1 cellular context compared by ENCODE assay signal in genomic region chr1:202189012-202189790, GRCh38.
TF ChIP-seq lines count a peak whose summit lies in the region.

No MANE protein-coding gene starts in this region.

TF ChIP-seq in HepG2, 621 proteins besides CTCF, POLR2A, EP300 and RAD21 (continued from another document and continues in another):
- TF ChIP-seq AFF4 (CRISPR knock-in tag; IDR thresholded peaks at IDR 0.05) = no peak
- no peak for TF ChIP-seq RFXAP (CRISPR knock-in tag; IDR thresholded peaks at IDR 0.05; ENCODE audit: borderline replicate concordance)
- TF ChIP-seq SMYD3 (CRISPR knock-in tag; IDR thresholded peaks at IDR 0.05) = no peak
- TF ChIP-seq FOXK2 (IDR thresholded peaks at IDR 0.05) = no peak
- no peak for TF ChIP-seq ISX (CRISPR knock-in tag; conservative IDR thresholded peaks at IDR 0.05)
- TF ChIP-seq RFX1 (IDR thresholded peaks at IDR 0.05) = no peak
- no peak for TF ChIP-seq TRIM22 (IDR thresholded peaks at IDR 0.05)
- no peak for TF ChIP-seq HNRNPK (IDR thresholded peaks at IDR 0.05; ENCODE audit: low read depth, low read length, poor library complexity, severe bottlenecking)
- TF ChIP-seq SRY (CRISPR knock-in tag; IDR thresholded peaks at IDR 0.05) = no peak
- no peak for TF ChIP-seq ZFP41 (CRISPR knock-in tag; IDR thresholded peaks at IDR 0.05; ENCODE audit: borderline replicate concordance)
- TF ChIP-seq FOXC1 (CRISPR knock-in tag; IDR thresholded peaks at IDR 0.05; ENCODE audit: borderline replicate concordance) = peak; percentile 71; the same call in 1 of the 2 replicates
- no peak for TF ChIP-seq DDIT3 (CRISPR knock-in tag; IDR thresholded peaks at IDR 0.05)
- TF ChIP-seq ZBTB26 (CRISPR knock-in tag; IDR thresholded peaks at IDR 0.05; ENCODE audit: borderline replicate concordance) = no peak
- no peak for TF ChIP-seq SATB2 (CRISPR knock-in tag; IDR thresholded peaks at IDR 0.05)
- peak in 1 of 2 experiments; percentile 42; a peak in 3 of 4 replicates for TF ChIP-seq HMGXB4 (CRISPR knock-in tag; IDR thresholded peaks at IDR 0.05; ENCODE audit: borderline replicate concordance in 1 of 2, low read depth in 1 of 2)
- TF ChIP-seq, protein P1, sequence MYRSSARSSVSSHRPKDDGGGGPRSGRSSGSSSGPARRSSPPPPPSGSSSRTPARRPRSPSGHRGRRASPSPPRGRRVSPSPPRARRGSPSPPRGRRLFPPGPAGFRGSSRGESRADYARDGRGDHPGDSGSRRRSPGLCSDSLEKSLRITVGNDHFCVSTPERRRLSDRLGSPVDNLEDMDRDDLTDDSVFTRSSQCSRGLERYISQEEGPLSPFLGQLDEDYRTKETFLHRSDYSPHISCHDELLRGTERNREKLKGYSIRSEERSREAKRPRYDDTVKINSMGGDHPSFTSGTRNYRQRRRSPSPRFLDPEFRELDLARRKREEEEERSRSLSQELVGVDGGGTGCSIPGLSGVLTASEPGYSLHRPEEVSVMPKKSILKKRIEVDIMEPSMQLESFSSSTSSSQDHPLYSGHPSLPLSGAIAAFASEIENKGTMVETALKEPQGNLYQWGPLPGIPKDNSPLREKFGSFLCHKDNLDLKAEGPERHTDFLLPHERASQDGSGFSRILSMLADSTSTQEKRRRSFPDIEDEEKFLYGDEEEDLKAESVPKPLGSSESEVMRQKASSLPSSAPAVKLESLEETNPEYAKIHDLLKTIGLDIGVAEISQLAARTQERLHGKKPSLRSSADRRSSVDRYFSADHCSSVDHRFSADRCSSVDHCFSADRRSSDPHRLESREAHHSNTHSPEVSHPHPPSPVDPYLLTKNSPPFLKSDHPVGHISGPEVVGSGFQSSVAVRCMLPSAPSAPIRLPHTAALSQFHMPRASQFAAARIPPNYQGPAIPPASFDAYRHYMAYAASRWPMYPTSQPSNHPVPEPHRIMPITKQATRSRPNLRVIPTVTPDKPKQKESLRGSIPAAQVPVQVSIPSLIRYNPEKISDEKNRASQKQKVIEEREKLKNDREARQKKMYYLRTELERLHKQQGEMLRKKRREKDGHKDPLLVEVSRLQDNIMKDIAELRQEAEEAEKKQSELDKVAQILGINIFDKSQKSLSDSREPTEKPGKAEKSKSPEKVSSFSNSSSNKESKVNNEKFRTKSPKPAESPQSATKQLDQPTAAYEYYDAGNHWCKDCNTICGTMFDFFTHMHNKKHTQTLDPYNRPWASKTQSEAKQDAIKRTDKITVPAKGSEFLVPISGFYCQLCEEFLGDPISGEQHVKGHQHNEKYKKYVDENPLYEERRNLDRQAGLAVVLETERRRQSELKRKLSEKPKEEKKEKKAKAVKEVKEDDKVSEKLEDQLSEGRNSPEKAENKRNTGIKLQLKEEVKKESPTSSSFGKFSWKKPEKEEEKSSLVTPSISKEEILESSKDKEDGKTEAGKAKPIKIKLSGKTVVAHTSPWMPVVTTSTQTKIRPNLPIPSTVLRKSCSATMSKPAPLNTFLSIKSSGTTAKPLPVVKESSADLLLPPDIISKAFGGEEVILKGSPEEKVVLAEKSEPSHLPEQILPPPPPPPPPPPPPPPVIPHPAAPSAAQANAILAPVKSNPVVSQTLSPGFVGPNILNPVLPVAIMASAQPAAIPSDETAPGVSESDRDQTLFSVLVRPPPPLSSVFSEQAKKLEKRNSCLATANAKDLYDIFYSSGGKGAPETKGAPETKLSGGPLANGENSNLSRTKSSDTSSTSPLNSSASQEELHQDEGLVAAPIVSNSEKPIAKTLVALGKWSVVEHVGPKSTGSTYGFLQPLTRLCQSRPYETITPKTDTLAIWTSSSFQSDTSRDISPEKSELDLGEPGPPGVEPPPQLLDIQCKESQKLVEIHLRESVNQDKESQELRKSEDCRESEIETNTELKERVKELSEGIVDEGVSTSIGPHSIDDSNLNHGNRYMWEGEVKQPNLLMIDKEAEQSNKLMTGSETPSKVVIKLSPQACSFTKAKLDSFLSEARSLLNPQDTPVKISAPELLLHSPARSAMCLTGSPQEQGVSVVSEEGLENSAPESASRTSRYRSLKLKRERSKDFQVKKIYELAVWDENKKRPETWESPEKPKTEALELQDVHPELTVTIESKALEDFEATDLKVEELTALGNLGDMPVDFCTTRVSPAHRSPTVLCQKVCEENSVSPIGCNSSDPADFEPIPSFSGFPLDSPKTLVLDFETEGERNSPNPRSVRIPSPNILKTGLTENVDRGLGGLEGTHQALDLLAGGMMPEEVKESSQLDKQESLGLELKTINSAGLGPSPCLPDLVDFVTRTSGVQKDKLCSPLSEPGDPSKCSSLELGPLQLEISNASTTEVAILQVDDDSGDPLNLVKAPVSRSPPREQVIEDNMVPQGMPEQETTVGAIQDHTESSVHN (CRISPR knock-in tag; IDR thresholded peaks at IDR 0.05) = peak; percentile 53; the same call in 1 of the 2 replicates
- no peak for TF ChIP-seq RAD51 (IDR thresholded peaks at IDR 0.05; ENCODE audit: borderline replicate concordance)
- TF ChIP-seq MIER3 (CRISPR knock-in tag; IDR thresholded peaks at IDR 0.05; ENCODE audit: borderline replicate concordance) = no peak
- no peak for TF ChIP-seq ZNF614 (CRISPR knock-in tag; IDR thresholded peaks at IDR 0.05; ENCODE audit: borderline replicate concordance)
- no peak for TF ChIP-seq TARDBP (CRISPR knock-in tag; IDR thresholded peaks at IDR 0.05)
- 0 out of 2 replicates have a peak, but pooled peaks have one; percentile 38 for TF ChIP-seq ZNF788 (CRISPR knock-in tag; IDR thresholded peaks at IDR 0.05; ENCODE audit: borderline replicate concordance)
- TF ChIP-seq MIER2 (CRISPR knock-in tag; IDR thresholded peaks at IDR 0.05) = no peak
- TF ChIP-seq ASH2L (IDR thresholded peaks at IDR 0.05; ENCODE audit: insufficient read length, low read depth, low read length) = peak; percentile 54
- no peak for TF ChIP-seq MTF1 (CRISPR knock-in tag; IDR thresholded peaks at IDR 0.05)
- no peak for TF ChIP-seq ATF7 (IDR thresholded peaks at IDR 0.05)
- no peak for TF ChIP-seq ATF7 (CRISPR knock-in tag; IDR thresholded peaks at IDR 0.05)
- 0 out of 2 replicates have a peak, but pooled peaks have one; percentile 10 for TF ChIP-seq ZNF629 (CRISPR knock-in tag; conservative IDR thresholded peaks at IDR 0.05)
- no peak for TF ChIP-seq FOXM1 (CRISPR knock-in tag; IDR thresholded peaks at IDR 0.05)
- TF ChIP-seq RBFOX2 (IDR thresholded peaks at IDR 0.05; ENCODE audit: low read depth, low read length) = no peak
- peak; percentile 45; the same call in 1 of the 2 replicates for TF ChIP-seq ZNF770 (CRISPR knock-in tag; IDR thresholded peaks at IDR 0.05)
- peak; percentile 59; the same call in 1 of the 2 replicates for TF ChIP-seq NR2F2 (IDR thresholded peaks at IDR 0.05; ENCODE audit: borderline replicate concordance, low read depth)
- TF ChIP-seq ZNF563 (CRISPR knock-in tag; IDR thresholded peaks at IDR 0.05) = no peak
- TF ChIP-seq ZSCAN29 (CRISPR knock-in tag; conservative IDR thresholded peaks at IDR 0.05) = 0 out of 2 replicates have a peak, but pooled peaks have one; percentile 63
- no peak for TF ChIP-seq ZNF660 (CRISPR knock-in tag; IDR thresholded peaks at IDR 0.05; ENCODE audit: borderline replicate concordance, low read depth)
- TF ChIP-seq ARNT (IDR thresholded peaks at IDR 0.05) = no peak
- peak; percentile 96 for TF ChIP-seq PITX1 (CRISPR knock-in tag; IDR thresholded peaks at IDR 0.05)
- TF ChIP-seq SETDB1 (CRISPR knock-in tag; IDR thresholded peaks at IDR 0.05; ENCODE audit: borderline replicate concordance) = no peak
- TF ChIP-seq SRSF9 (IDR thresholded peaks at IDR 0.05; ENCODE audit: borderline replicate concordance, insufficient read depth, low read depth, low read length, poor library complexity, severe bottlenecking) = no peak
